Comparison of ENCODE assay signal across 17 cellular contexts in the genomic region with DNA sequence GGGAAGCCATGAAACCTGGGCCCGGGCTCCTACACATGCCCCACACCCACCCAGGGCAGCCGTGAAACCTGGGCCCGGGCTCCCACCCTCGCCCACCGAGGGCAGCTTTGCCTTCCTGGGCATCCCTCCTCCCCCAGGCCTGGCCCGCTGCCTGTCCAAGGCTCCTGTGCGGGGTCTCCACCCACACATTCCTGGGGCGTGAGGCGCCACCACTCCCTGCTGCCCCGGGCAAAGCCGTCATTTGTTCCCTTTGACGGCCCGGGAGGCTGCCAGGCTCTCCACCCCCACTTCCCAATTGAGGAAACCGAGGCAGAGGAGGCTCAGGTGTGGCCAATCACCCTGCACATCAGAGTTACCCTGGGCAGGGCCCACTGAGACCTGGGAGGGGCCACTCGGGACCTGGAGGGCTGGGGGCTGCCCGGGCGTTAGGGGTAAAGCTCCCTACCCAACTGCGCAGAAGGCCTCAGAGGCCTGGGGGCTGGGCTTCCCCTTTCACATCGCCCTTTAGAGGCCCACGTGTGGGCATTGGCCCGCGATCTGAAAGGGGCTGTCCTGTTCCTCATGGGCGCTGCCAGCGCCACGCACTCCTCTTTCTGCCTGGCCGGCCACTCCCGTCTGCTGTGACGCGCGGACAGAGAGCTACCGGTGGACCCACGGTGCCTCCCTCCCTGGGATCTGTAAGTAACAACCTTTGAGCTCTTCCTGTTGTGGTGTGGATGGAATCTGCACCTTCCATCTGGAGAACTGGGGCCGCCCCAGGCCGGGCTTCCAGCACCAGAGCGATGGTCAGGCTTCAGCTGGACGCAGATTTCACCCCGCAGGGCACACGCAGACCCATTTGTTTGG. TPM values are rescaled to one million over a fixed set of nuclear protein-coding genes. Genes with fewer than 3 reads are reported as not detected.
DNase-seq lines count a peak whose midpoint lies in the region; TF ChIP-seq lines count a peak whose summit lies in the region.
"Had no signal": no experiment of that assay in that cellular context is flagged by ENCODE, and none has a peak within 500 bp of the region (broad histone marks: within the 10 kb centered on the region; RNA-seq: fewer than 3 reads in every experiment).

A gene (plus strand): TSS at position 237 of the 846 bp plus-strand sequence. CDS start 1,947 bp downstream, outside the sequence.

- H3K27ac ChIP-seq in esophagus (ENCODE audit: low read depth in 2 of 2, low read length in 1 of 2) (peak within 1 kb of the TSS; percentile 50 to 59), vagina (no peak within 1 kb of the TSS), Peyer's patch (no peak within 1 kb of the TSS)

- intact Hi-C loops in vagina (cut with DNase I): no loop called here

- peaks cover 0 to 5% of the 10 kb centered on the region in 2 donors for H3K4me1 ChIP-seq in esophagus (ENCODE audit: control insufficient read depth in 2 of 2, insufficient read depth in 2 of 2, low read length in 1 of 2)
- peaks cover 8% of the 10 kb centered on the region for H3K4me1 ChIP-seq in vagina
- no peaks in the 10 kb centered on the region for H3K4me1 ChIP-seq in Peyer's patch

- H3K4me3 ChIP-seq in esophagus (ENCODE audit: low read depth in 1 of 2, low read length in 2 of 2) (no peak within 1 kb of the TSS), vagina (no peak within 1 kb of the TSS), Peyer's patch (no peak within 1 kb of the TSS)

- H3K4me1 Mint-ChIP-seq in nephron progenitor cell: peaks cover 23% of the 10 kb centered on the region
- H3K4me1 Mint-ChIP-seq: central memory CD8-positive, alpha-beta T cell; stimulated activated effector memory CD8-positive, alpha-beta T cell treated with anti-CD3 and anti-CD28 coated beads, Interleukin-12 subunit alpha, Interleukin-12 subunit beta, amount 100 ng/mL, for 72 hours had no signal

- H3K4me3 Mint-ChIP-seq in nephron progenitor cell: peak within 1 kb of the TSS; percentile 55
- H3K4me3 Mint-ChIP-seq: central memory CD8-positive, alpha-beta T cell; stimulated activated effector memory CD8-positive, alpha-beta T cell treated with anti-CD3 and anti-CD28 coated beads, Interleukin-12 subunit alpha, Interleukin-12 subunit beta, amount 100 ng/mL, for 72 hours had no signal

- H3K27me3 ChIP-seq in esophagus (ENCODE audit: control insufficient read depth in 1 of 2, insufficient read depth in 2 of 2, low read length in 2 of 2): no peaks in the 10 kb centered on the region
- H3K27me3 ChIP-seq in vagina: no peaks in the 10 kb centered on the region
- H3K27me3 ChIP-seq in Peyer's patch: no peaks in the 10 kb centered on the region

- peak; percentile 61 for DNase-seq in Daoy (ENCODE audit: low read depth)
- DNase-seq in MV-4-11 (lab: John Stamatoyannopoulos, UW): peak; percentile 20
- no peak for DNase-seq in nephron progenitor cell
- DNase-seq in HuH-7.5 (ENCODE audit: low spot score): no peak
- DNase-seq in vagina (ENCODE audit: extremely low spot score in 2 of 2): no peak
- no peak for DNase-seq in Peyer's patch
- no peak for DNase-seq in NCI-H2081 (lab: John Stamatoyannopoulos, UW)
- DNase-seq: activated CD4-positive, alpha-beta T cell treated with anti-CD3 and anti-CD28 coated beads, Interleukin-2, amount 50 U/mL, for 4 hours; C1 segment of cervical spinal cord; GF-D8; Karpas-422; NCI-H2171 had no signal

- TF ChIP-seq POLR2A in vagina (IDR thresholded peaks at IDR 0.05): no peak
- no peak for TF ChIP-seq POLR2A in Peyer's patch (IDR thresholded peaks at IDR 0.05)

- H3K27ac Mint-ChIP-seq in nephron progenitor cell: peak within 1 kb of the TSS; percentile 85
- H3K27ac Mint-ChIP-seq: stimulated activated effector memory CD8-positive, alpha-beta T cell treated with anti-CD3 and anti-CD28 coated beads, Interleukin-12 subunit alpha, Interleukin-12 subunit beta, amount 100 ng/mL, for 72 hours had no signal

- peaks cover 6% of the 10 kb centered on the region for H3K27me3 Mint-ChIP-seq in nephron progenitor cell (ENCODE audit: low read depth, poor library complexity)

- H3K36me3 ChIP-seq in esophagus (ENCODE audit: control insufficient read depth in 2 of 2, insufficient read depth in 2 of 2, low read length in 1 of 2): no peaks in the 10 kb centered on the region
- no peaks in the 10 kb centered on the region for H3K36me3 ChIP-seq in vagina
- H3K36me3 ChIP-seq in Peyer's patch: no peaks in the 10 kb centered on the region

- H3K9me3 ChIP-seq in esophagus (ENCODE audit: control insufficient read depth in 2 of 2, insufficient read depth in 1 of 2, low read depth in 1 of 2, low read length in 1 of 2) (no peaks in the 10 kb centered on the region), vagina (no peaks in the 10 kb centered on the region), Peyer's patch (no peaks in the 10 kb centered on the region)

- TF ChIP-seq CTCF in nephron progenitor cell (IDR thresholded peaks at IDR 0.05) (no peak), vagina (IDR thresholded peaks at IDR 0.05) (no peak), Peyer's patch (IDR thresholded peaks at IDR 0.05) (no peak)

- H3K36me3 Mint-ChIP-seq in nephron progenitor cell (ENCODE audit: low read depth): no peaks in the 10 kb centered on the region
- H3K36me3 Mint-ChIP-seq: stimulated activated effector memory CD8-positive, alpha-beta T cell treated with anti-CD3 and anti-CD28 coated beads, Interleukin-12 subunit alpha, Interleukin-12 subunit beta, amount 100 ng/mL, for 72 hours had no signal

- WGBS in esophagus, 2 donors: 59 to 66% methylated on average over 35 to 38 of the region's 38 CpGs

- H3K9me3 Mint-ChIP-seq in nephron progenitor cell: peaks cover 11% of the 10 kb centered on the region
- H3K9me3 Mint-ChIP-seq: central memory CD8-positive, alpha-beta T cell; stimulated activated effector memory CD8-positive, alpha-beta T cell treated with anti-CD3 and anti-CD28 coated beads, Interleukin-12 subunit alpha, Interleukin-12 subunit beta, amount 100 ng/mL, for 72 hours had no signal

RNA-seq across cellular contexts. Expression of the gene that starts here (rescaled TPM):
- total RNA-seq in Daoy (2014; rRNA removed; shearing (Covaris generic)): not detected in 2 replicates
- polyA plus RNA-seq in esophagus: 1 to 10 TPM in 1 of 2 donors, under 1 TPM in 1; 0.87 to 3.7 TPM
- not detected for total RNA-seq in vagina
- total RNA-seq in Peyer's patch: 1 to 10 TPM in 3 of 4 donors, not detected in 1; 2.6 to 7.7 (median 5.4) TPM
- total RNA-seq: endothelial cell of umbilical vein, pulmonary artery endothelial cell had no signal
- polyA plus RNA-seq: endothelial cell of umbilical vein had no signal

Comparison
In these comparisons a context has a peak if more than half of its experiments do, and no peak if none do; other contexts are left out.
1. Peak in DNase-seq in Daoy; RNA of the gene not detected or under 1 TPM.
2. H3K27ac ChIP-seq: peak in esophagus (2 of 2); none in vagina (single experiment) and Peyer's patch (0 of 4).